In the genomic region with DNA sequence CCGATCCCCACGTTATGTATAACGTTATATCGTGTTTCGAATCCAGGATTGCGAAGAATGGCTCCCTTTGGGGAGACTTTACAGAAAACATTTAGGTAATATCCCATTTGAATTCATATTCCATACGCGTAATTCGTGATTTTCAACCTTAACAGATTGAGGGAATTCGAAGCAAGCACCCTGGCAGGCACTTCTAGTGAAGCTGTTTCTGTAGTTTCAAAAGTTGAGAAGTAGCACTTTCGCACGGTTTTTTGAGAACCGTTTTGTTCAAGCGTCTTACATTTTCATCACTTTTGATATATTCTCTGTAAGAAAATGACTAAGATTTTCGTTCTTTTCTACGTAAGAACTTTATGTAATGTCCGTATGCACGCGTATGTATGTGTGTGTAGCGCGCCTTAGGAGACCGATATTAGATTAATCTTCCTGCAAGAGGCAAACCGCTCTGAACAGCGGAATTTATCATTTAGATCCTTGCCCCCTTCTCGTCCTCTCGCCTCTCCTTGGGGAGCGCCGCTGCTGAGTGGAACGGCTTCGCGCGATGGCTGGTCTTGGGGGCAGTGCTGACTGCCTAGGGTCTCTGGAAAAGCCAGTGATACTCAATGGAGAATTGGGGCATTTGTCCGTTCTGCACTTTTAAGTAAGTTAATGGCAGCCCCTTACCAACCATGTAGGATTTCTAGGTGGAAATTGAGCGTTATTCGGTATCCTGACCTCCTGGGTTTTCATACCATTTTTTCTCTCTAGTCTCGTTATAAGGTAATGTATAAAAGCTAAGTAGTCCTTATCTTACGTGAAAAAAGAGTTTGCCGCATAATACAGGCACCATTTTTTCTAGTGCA, we compare ENCODE assay signal across 11 cellular contexts. TPM values are rescaled to one million over a fixed set of nuclear protein-coding genes. Genes with fewer than 3 reads are reported as not detected.
A peak's percentile ranks its signal among the peaks of the same experiment; 100 is the strongest.
DNase-seq lines count a peak whose midpoint lies in the region; ATAC-seq and TF ChIP-seq lines count a peak whose summit lies in the region.
"Had no signal": no experiment of that assay in that cellular context is flagged by ENCODE, and none has a peak within 500 bp of the region (broad histone marks: within the 10 kb centered on the region; RNA-seq: fewer than 3 reads in every experiment).

No MANE protein-coding gene starts in this region.

- peaks cover 34% of the 10 kb centered on the region for H3K27me3 ChIP-seq in brain microvascular endothelial cell (replicated peaks)

- H3K4me1 Mint-ChIP-seq in natural killer cell (peaks cover 31 to 33% of the 10 kb centered on the region in 2 donors), endothelial cell (ENCODE audit: unreplicated experiment) (peaks cover 40% of the 10 kb centered on the region), nephron progenitor cell (peaks cover 55% of the 10 kb centered on the region)
- H3K4me1 Mint-ChIP-seq in natural killer cell treated with Interleukin-12 subunit alpha and Interleukin-12 subunit beta and Interleukin-15 and Interleukin-18, amount 100 ng/mL, for 72 hours (ENCODE audit: low read depth in 2 of 2), result peaks cover 20 to 25% of the 10 kb centered on the region in 2 donors

- in situ Hi-C loops in brain microvascular endothelial cell (cut with HindIII; ENCODE audit: low pct_ligation_motif_present, low sequenced_read_pairs), result no loop called here

- no peak overlapping the region for H3K27ac ChIP-seq in brain microvascular endothelial cell

- no peak overlapping the region for H3K27ac Mint-ChIP-seq in natural killer cell
- H3K27ac Mint-ChIP-seq in natural killer cell treated with Interleukin-12 subunit alpha and Interleukin-12 subunit beta and Interleukin-15 and Interleukin-18, amount 100 ng/mL, for 72 hours, result no peak overlapping the region
- no peak overlapping the region for H3K27ac Mint-ChIP-seq in endothelial cell (ENCODE audit: unreplicated experiment)
- no peak overlapping the region for H3K27ac Mint-ChIP-seq in nephron progenitor cell

- H3K4me3 ChIP-seq in brain microvascular endothelial cell (ENCODE audit: low read depth, low read length), result no peak overlapping the region

- intact Hi-C loops in natural killer cell (cut with micrococcal nuclease), result no loop called here

- ATAC-seq in natural killer cell, result peak in 1 of 3 donors; percentile 2
- no peak for ATAC-seq in natural killer cell treated with Interleukin-12 subunit alpha and Interleukin-12 subunit beta and Interleukin-15 and Interleukin-18, amount 100 ng/mL, for 72 hours

- DNase-seq in natural killer cell (no peak), endothelial cell (ENCODE audit: low spot score) (peak; percentile 27), nephron progenitor cell (peak; percentile 36), putamen (ENCODE audit: low spot score) (no peak), Ammon's horn (ENCODE audit: low spot score) (no peak), dermis blood vessel endothelial cell (no peak), brain microvascular endothelial cell (no peak)
- DNase-seq in natural killer cell treated with Interleukin-12 subunit alpha and Interleukin-12 subunit beta and Interleukin-15 and Interleukin-18, amount 100 ng/mL, for 72 hours (ENCODE audit: low spot score), result no peak
- DNase-seq: HCEC 1CT, NCI-H2029 treated with DMSO at 0.1 percent for 48 hours, SIG-M5 had no signal

- H3K27me3 Mint-ChIP-seq in natural killer cell (ENCODE audit: low read depth in 2 of 2), result peaks cover 50 to 59% of the 10 kb centered on the region in 2 donors
- H3K27me3 Mint-ChIP-seq in natural killer cell treated with Interleukin-12 subunit alpha and Interleukin-12 subunit beta and Interleukin-15 and Interleukin-18, amount 100 ng/mL, for 72 hours, result peaks cover 41 to 42% of the 10 kb centered on the region in 2 donors
- peaks cover 24% of the 10 kb centered on the region for H3K27me3 Mint-ChIP-seq in endothelial cell (ENCODE audit: unreplicated experiment)
- H3K27me3 Mint-ChIP-seq in nephron progenitor cell (ENCODE audit: low read depth, poor library complexity), result peaks cover 80% of the 10 kb centered on the region

- H3K36me3 ChIP-seq in brain microvascular endothelial cell (replicated peaks), result no peaks in the 10 kb centered on the region

- H3K9me3 Mint-ChIP-seq in natural killer cell, result no peaks in the 10 kb centered on the region
- H3K9me3 Mint-ChIP-seq in natural killer cell treated with Interleukin-12 subunit alpha and Interleukin-12 subunit beta and Interleukin-15 and Interleukin-18, amount 100 ng/mL, for 72 hours, result no peaks in the 10 kb centered on the region
- H3K9me3 Mint-ChIP-seq in endothelial cell (ENCODE audit: unreplicated experiment), result no peaks in the 10 kb centered on the region
- no peaks in the 10 kb centered on the region for H3K9me3 Mint-ChIP-seq in nephron progenitor cell

- no peak for TF ChIP-seq CTCF in natural killer cell (IDR thresholded peaks at IDR 0.05)
- TF ChIP-seq CTCF in endothelial cell (IDR thresholded peaks at IDR 0.05; ENCODE audit: unreplicated experiment), result no peak
- no peak for TF ChIP-seq CTCF in nephron progenitor cell (IDR thresholded peaks at IDR 0.05)
- TF ChIP-seq CTCF in brain microvascular endothelial cell (IDR thresholded peaks at IDR 0.05; ENCODE audit: low read depth, low read length, missing control alignments), result no peak

- H3K36me3 Mint-ChIP-seq in natural killer cell (peaks cover 7% of the 10 kb centered on the region), endothelial cell (ENCODE audit: low read depth, unreplicated experiment) (no peaks in the 10 kb centered on the region), nephron progenitor cell (ENCODE audit: low read depth) (no peaks in the 10 kb centered on the region)
- H3K36me3 Mint-ChIP-seq in natural killer cell treated with Interleukin-12 subunit alpha and Interleukin-12 subunit beta and Interleukin-15 and Interleukin-18, amount 100 ng/mL, for 72 hours, result peaks cover 24% of the 10 kb centered on the region

- peak overlapping the region; percentile 51 for H3K4me3 Mint-ChIP-seq in natural killer cell
- no peak overlapping the region for H3K4me3 Mint-ChIP-seq in natural killer cell treated with Interleukin-12 subunit alpha and Interleukin-12 subunit beta and Interleukin-15 and Interleukin-18, amount 100 ng/mL, for 72 hours
- peak overlapping the region; percentile 83 for H3K4me3 Mint-ChIP-seq in endothelial cell (ENCODE audit: unreplicated experiment)
- peak overlapping the region; percentile 84 for H3K4me3 Mint-ChIP-seq in nephron progenitor cell

RNA-seq across cellular contexts. Expression of a gene that starts 4.8 kb away (rescaled TPM):
- total RNA-seq in natural killer cell (under 1 TPM in 1 of 3 donors, not detected in 2; 0.20 TPM), endothelial cell (ENCODE audit: unreplicated experiment) (0.13 TPM), dermis blood vessel endothelial cell (0.17 TPM in 1 of 2 replicates, not detected in the other)
- total RNA-seq in natural killer cell treated with Interleukin-12 subunit alpha and Interleukin-12 subunit beta and Interleukin-15 and Interleukin-18, amount 100 ng/mL, for 72 hours, result under 1 TPM in 1 of 2 donors, not detected in 1; 0.14 TPM

Comparison
In these comparisons a context has a peak if more than half of its experiments do, and no peak if none do; other contexts are left out.
1. DNase-seq: peak in endothelial cell (single experiment) and nephron progenitor cell (single experiment); none in natural killer cell (single experiment), natural killer cell treated with Interleukin-12 subunit alpha and Interleukin-12 subunit beta and Interleukin-15 and Interleukin-18, amount 100 ng/mL, for 72 hours (single experiment), putamen (single experiment), Ammon's horn (single experiment), dermis blood vessel endothelial cell (single experiment) and brain microvascular endothelial cell (single experiment).